Comparison of ENCODE assay signal across 11 cellular contexts in genomic region chr17:80619535-80620235, GRCh38.
A peak's percentile ranks its signal among the peaks of the same experiment; 100 is the strongest.
DNase-seq lines count a peak whose midpoint lies in the region; ATAC-seq and TF ChIP-seq lines count a peak whose summit lies in the region.
"Had no signal": no experiment of that assay in that cellular context is flagged by ENCODE, and none has a peak within 500 bp of the region (broad histone marks: within the 10 kb centered on the region; RNA-seq: fewer than 3 reads in every experiment).

No MANE protein-coding gene starts in this region.

- H3K27me3 Mint-ChIP-seq in activated CD4-positive, alpha-beta T cell treated with anti-CD3 and anti-CD28 coated beads, Interleukin-2, amount 10 ng/mL, durations not matched to agents 7 days and 5 days: no peaks in the 10 kb centered on the region
- H3K27me3 Mint-ChIP-seq in type B pancreatic cell (no peaks in the 10 kb centered on the region), glutamatergic neuron (ENCODE audit: unreplicated experiment) (peaks cover 3% of the 10 kb centered on the region)
- H3K27me3 Mint-ChIP-seq in CD4-positive, alpha-beta T cell: no peaks in the 10 kb centered on the region

- CTCF ChIA-PET in activated CD4-positive, alpha-beta T cell treated with anti-CD3 and anti-CD28 coated beads, Interleukin-2, amount 10 ng/mL, durations not matched to agents 7 days and 5 days (lab: Charles Lee): interaction anchor here (0.7 to 1.4 kb wide), 4 partner anchors 10 to 44 kb away, joined by 3 to 7 read pairs (median 4); no protein-coding TSS in a partner anchor
- CTCF ChIA-PET in CD4-positive, alpha-beta T cell (lab: Charles Lee): interaction anchor here (2.2 kb wide), 1 partner anchor 44 kb away, joined by 5 read pairs; no protein-coding TSS in a partner anchor

- H3K4me3 Mint-ChIP-seq in activated CD4-positive, alpha-beta T cell treated with anti-CD3 and anti-CD28 coated beads, Interleukin-2, amount 10 ng/mL, durations not matched to agents 7 days and 5 days: no peak overlapping the region
- peak overlapping the region; percentile 24 for H3K4me3 Mint-ChIP-seq in type B pancreatic cell
- H3K4me3 Mint-ChIP-seq in glutamatergic neuron (ENCODE audit: unreplicated experiment): no peak overlapping the region
- H3K4me3 Mint-ChIP-seq in CD4-positive, alpha-beta T cell: no peak overlapping the region
- H3K4me3 Mint-ChIP-seq: activated naive CD4-positive, alpha-beta T cell treated with anti-CD3 and anti-CD28 coated beads for 36 hours had no signal

- peak overlapping the region; percentile 28 for H3K27ac Mint-ChIP-seq in activated CD4-positive, alpha-beta T cell treated with anti-CD3 and anti-CD28 coated beads, Interleukin-2, amount 10 ng/mL, durations not matched to agents 7 days and 5 days
- no peak overlapping the region for H3K27ac Mint-ChIP-seq in type B pancreatic cell
- H3K27ac Mint-ChIP-seq in glutamatergic neuron (ENCODE audit: unreplicated experiment): no peak overlapping the region
- no peak overlapping the region for H3K27ac Mint-ChIP-seq in CD4-positive, alpha-beta T cell

- DNase-seq in activated CD4-positive, alpha-beta T cell treated with anti-CD3 and anti-CD28 coated beads, Interleukin-2, amount 10 ng/mL, durations not matched to agents 7 days and 5 days: no peak
- no peak for DNase-seq in activated CD4-positive, alpha-beta T cell treated with anti-CD3 and anti-CD28 coated beads, Interleukin-2, amount 50 U/mL, for 48 hours
- DNase-seq in RPMI7951 (ENCODE audit: low read depth) (peak; percentile 5), glomerular visceral epithelial cell (ENCODE audit: extremely low spot score) (peak; percentile 71), type B pancreatic cell (ENCODE audit: extremely low spot score, unreplicated experiment) (no peak), glutamatergic neuron (no peak), putamen (ENCODE audit: low spot score) (no peak)
- no peak for DNase-seq in CD4-positive, alpha-beta T cell
- DNase-seq: activated naive CD4-positive, alpha-beta T cell treated with anti-CD3 and anti-CD28 coated beads for 36 hours; NCI-H2029; SJCRH30 had no signal

- no peaks in the 10 kb centered on the region for H3K9me3 ChIP-seq in CD4-positive, alpha-beta T cell (ENCODE audit: control insufficient read depth, low read length)
- H3K9me3 ChIP-seq: SJCRH30 had no signal

- H3K9me3 Mint-ChIP-seq in activated CD4-positive, alpha-beta T cell treated with anti-CD3 and anti-CD28 coated beads, Interleukin-2, amount 10 ng/mL, durations not matched to agents 7 days and 5 days: no peaks in the 10 kb centered on the region
- H3K9me3 Mint-ChIP-seq in type B pancreatic cell: no peaks in the 10 kb centered on the region
- H3K9me3 Mint-ChIP-seq in glutamatergic neuron (ENCODE audit: unreplicated experiment): peaks cover 2% of the 10 kb centered on the region
- H3K9me3 Mint-ChIP-seq in CD4-positive, alpha-beta T cell: no peaks in the 10 kb centered on the region
- H3K9me3 Mint-ChIP-seq: activated naive CD4-positive, alpha-beta T cell treated with anti-CD3 and anti-CD28 coated beads for 36 hours had no signal

- H3K27me3 ChIP-seq in CD4-positive, alpha-beta T cell (ENCODE audit: control insufficient read depth, insufficient read depth, low read length): no peaks in the 10 kb centered on the region
- H3K27me3 ChIP-seq: SJCRH30 had no signal

- POLR2A ChIA-PET in activated CD4-positive, alpha-beta T cell treated with anti-CD3 and anti-CD28 coated beads, Interleukin-2, amount 10 ng/mL, durations not matched to agents 7 days and 5 days (lab: Charles Lee): no interaction called here
- POLR2A ChIA-PET in CD4-positive, alpha-beta T cell (lab: Charles Lee): interaction anchor here (0.6 kb wide), 1 partner anchor 23 kb away, joined by 3 read pairs; no protein-coding TSS in a partner anchor

- no peak overlapping the region for H3K27ac ChIP-seq in CD4-positive, alpha-beta T cell (ENCODE audit: low read depth, low read length)
- H3K27ac ChIP-seq: SJCRH30 had no signal

- TF ChIP-seq CTCF in type B pancreatic cell (conservative IDR thresholded peaks at IDR 0.05) (no peak), glutamatergic neuron (IDR thresholded peaks at IDR 0.05; ENCODE audit: partially characterized antibody, unreplicated experiment) (no peak)
- TF ChIP-seq CTCF in CD4-positive, alpha-beta T cell (IDR thresholded peaks at IDR 0.05): no peak

- intact Hi-C loops in CD4-positive, alpha-beta T cell (cut with DNase I, micrococcal nuclease): loop anchor here (10.0 kb wide), 2 partner anchors 45 to 85 kb away; no protein-coding TSS in a partner anchor

- ATAC-seq in CD4-positive, alpha-beta T cell (ENCODE audit: poor library complexity): no peak

- peaks cover 58% of the 10 kb centered on the region for H3K4me1 Mint-ChIP-seq in activated CD4-positive, alpha-beta T cell treated with anti-CD3 and anti-CD28 coated beads, Interleukin-2, amount 10 ng/mL, durations not matched to agents 7 days and 5 days
- H3K4me1 Mint-ChIP-seq in type B pancreatic cell (ENCODE audit: unreplicated experiment) (peaks cover 17% of the 10 kb centered on the region), glutamatergic neuron (ENCODE audit: low read depth, unreplicated experiment) (peaks cover 36% of the 10 kb centered on the region)
- H3K4me1 Mint-ChIP-seq in CD4-positive, alpha-beta T cell (ENCODE audit: low read depth): peaks cover 55% of the 10 kb centered on the region

- peaks cover 3% of the 10 kb centered on the region for H3K36me3 Mint-ChIP-seq in activated CD4-positive, alpha-beta T cell treated with anti-CD3 and anti-CD28 coated beads, Interleukin-2, amount 10 ng/mL, durations not matched to agents 7 days and 5 days (ENCODE audit: low read depth)
- peaks cover 14% of the 10 kb centered on the region for H3K36me3 Mint-ChIP-seq in type B pancreatic cell
- no peaks in the 10 kb centered on the region for H3K36me3 Mint-ChIP-seq in glutamatergic neuron (ENCODE audit: unreplicated experiment)
- peaks cover 3% of the 10 kb centered on the region for H3K36me3 Mint-ChIP-seq in CD4-positive, alpha-beta T cell (ENCODE audit: low read depth)

Comparison
In these comparisons a context has a peak if more than half of its experiments do, and no peak if none do; other contexts are left out.
1. DNase-seq: peak in RPMI7951 (single experiment) and glomerular visceral epithelial cell (single experiment); none in activated CD4-positive, alpha-beta T cell treated with anti-CD3 and anti-CD28 coated beads, Interleukin-2, amount 10 ng/mL, durations not matched to agents 7 days and 5 days (single experiment), activated CD4-positive, alpha-beta T cell treated with anti-CD3 and anti-CD28 coated beads, Interleukin-2, amount 50 U/mL, for 48 hours (0 of 2), type B pancreatic cell (single experiment), glutamatergic neuron (single experiment), putamen (single experiment) and CD4-positive, alpha-beta T cell (0 of 10).